1 cellular context compared by ENCODE assay signal in the genomic region with DNA sequence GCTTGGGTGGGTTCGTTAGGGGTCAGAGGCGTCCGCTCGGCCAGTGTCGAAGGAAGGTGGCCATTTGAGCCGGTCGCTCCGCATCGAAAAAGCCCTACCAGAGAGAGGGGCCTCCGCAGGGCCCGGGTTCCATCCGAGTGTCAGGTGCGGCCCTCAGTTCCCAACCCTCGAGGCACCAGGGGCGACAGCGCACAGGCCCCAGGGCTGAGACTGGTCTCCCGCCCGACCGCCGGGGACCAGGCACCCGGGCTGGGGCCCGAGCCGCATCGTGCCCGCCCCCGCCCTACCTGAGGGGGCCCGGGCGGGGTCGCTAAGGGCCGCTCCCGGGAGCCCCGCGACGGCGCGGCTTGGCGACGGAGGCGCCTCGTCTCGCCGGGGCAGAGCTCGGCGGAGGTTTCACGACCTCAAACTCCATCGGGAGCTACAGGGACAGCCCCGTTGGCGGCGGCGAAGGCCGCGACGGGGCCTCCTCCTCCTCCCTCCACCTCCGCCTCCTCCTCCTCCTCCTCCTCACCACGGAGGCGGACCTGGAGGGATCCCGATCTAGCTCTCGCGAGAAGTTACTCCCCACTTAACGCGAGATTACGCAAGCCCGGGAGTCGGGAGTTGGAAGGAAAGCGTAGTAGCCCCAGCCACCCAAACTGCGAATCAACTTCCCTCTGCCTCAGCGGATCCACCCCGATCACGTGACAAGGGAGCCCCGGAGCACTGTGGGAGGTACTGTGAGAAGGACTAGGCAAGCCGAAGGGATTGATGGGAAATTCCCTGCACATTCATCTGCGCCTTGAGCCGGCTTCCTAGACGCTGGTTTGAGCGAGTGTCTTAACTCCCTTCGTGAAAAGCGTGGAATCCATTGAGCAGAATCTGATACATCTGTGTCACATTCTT.
A peak's percentile ranks its signal among the peaks of the same experiment; 100 is the strongest.
TF ChIP-seq lines count a peak whose summit lies in the region.

A gene with protein sequence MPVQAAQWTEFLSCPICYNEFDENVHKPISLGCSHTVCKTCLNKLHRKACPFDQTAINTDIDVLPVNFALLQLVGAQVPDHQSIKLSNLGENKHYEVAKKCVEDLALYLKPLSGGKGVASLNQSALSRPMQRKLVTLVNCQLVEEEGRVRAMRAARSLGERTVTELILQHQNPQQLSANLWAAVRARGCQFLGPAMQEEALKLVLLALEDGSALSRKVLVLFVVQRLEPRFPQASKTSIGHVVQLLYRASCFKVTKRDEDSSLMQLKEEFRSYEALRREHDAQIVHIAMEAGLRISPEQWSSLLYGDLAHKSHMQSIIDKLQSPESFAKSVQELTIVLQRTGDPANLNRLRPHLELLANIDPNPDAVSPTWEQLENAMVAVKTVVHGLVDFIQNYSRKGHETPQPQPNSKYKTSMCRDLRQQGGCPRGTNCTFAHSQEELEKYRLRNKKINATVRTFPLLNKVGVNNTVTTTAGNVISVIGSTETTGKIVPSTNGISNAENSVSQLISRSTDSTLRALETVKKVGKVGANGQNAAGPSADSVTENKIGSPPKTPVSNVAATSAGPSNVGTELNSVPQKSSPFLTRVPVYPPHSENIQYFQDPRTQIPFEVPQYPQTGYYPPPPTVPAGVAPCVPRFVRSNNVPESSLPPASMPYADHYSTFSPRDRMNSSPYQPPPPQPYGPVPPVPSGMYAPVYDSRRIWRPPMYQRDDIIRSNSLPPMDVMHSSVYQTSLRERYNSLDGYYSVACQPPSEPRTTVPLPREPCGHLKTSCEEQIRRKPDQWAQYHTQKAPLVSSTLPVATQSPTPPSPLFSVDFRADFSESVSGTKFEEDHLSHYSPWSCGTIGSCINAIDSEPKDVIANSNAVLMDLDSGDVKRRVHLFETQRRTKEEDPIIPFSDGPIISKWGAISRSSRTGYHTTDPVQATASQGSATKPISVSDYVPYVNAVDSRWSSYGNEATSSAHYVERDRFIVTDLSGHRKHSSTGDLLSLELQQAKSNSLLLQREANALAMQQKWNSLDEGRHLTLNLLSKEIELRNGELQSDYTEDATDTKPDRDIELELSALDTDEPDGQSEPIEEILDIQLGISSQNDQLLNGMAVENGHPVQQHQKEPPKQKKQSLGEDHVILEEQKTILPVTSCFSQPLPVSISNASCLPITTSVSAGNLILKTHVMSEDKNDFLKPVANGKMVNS (minus strand): TSS at position 537 of the 888 bp plus-strand sequence. CDS start 7,850 bp downstream, outside the sequence.

TF ChIP-seq in K562, 482 proteins besides CTCF, POLR2A, EP300 and RAD21 (continued from another document and continues in another):
- TF ChIP-seq, protein P1, sequence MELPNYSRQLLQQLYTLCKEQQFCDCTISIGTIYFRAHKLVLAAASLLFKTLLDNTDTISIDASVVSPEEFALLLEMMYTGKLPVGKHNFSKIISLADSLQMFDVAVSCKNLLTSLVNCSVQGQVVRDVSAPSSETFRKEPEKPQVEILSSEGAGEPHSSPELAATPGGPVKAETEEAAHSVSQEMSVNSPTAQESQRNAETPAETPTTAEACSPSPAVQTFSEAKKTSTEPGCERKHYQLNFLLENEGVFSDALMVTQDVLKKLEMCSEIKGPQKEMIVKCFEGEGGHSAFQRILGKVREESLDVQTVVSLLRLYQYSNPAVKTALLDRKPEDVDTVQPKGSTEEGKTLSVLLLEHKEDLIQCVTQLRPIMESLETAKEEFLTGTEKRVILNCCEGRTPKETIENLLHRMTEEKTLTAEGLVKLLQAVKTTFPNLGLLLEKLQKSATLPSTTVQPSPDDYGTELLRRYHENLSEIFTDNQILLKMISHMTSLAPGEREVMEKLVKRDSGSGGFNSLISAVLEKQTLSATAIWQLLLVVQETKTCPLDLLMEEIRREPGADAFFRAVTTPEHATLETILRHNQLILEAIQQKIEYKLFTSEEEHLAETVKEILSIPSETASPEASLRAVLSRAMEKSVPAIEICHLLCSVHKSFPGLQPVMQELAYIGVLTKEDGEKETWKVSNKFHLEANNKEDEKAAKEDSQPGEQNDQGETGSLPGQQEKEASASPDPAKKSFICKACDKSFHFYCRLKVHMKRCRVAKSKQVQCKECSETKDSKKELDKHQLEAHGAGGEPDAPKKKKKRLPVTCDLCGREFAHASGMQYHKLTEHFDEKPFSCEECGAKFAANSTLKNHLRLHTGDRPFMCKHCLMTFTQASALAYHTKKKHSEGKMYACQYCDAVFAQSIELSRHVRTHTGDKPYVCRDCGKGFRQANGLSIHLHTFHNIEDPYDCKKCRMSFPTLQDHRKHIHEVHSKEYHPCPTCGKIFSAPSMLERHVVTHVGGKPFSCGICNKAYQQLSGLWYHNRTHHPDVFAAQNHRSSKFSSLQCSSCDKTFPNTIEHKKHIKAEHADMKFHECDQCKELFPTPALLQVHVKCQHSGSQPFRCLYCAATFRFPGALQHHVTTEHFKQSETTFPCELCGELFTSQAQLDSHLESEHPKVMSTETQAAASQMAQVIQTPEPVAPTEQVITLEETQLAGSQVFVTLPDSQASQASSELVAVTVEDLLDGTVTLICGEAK (IDR thresholded peaks at IDR 0.05), result peak; percentile 77
- TF ChIP-seq, protein P1 (CRISPR knock-in tag; IDR thresholded peaks at IDR 0.05), result no peak
- TF ChIP-seq DMBX1 (CRISPR knock-in tag; IDR thresholded peaks at IDR 0.05; ENCODE audit: borderline replicate concordance) (peak; percentile 30), MCM3 (IDR thresholded peaks at IDR 0.05) (no peak), PHF8 (IDR thresholded peaks at IDR 0.05; ENCODE audit: borderline replicate concordance, low read length) (peak; percentile 93; the same call in 1 of the 2 replicates), FOXK2 (conservative IDR thresholded peaks at IDR 0.05 in 1 of 2, IDR thresholded peaks at IDR 0.05 in 1 of 2; ENCODE audit: low read depth in 2 of 2) (peak in 1 of 2 experiments; percentile 93; a peak in 2 of 4 replicates), EZH2 (IDR thresholded peaks at IDR 0.05; ENCODE audit: borderline replicate concordance, low read depth, low read length) (no peak), ZNF24 (IDR thresholded peaks at IDR 0.05) (no peak), RBM14 (IDR thresholded peaks at IDR 0.05; ENCODE audit: borderline replicate concordance, insufficient read depth, low read depth, low read length) (no peak), ZNF12 (CRISPR knock-in tag; IDR thresholded peaks at IDR 0.05) (0 out of 2 replicates have a peak, but pooled peaks have one; percentile 21), RBM17 (IDR thresholded peaks at IDR 0.05; ENCODE audit: borderline replicate concordance, low read depth, low read length) (no peak), ETV1 (tag; conservative IDR thresholded peaks at IDR 0.05; ENCODE audit: low read depth) (no peak; the same call in 1 of the 2 replicates), TCF7L2 (IDR thresholded peaks at IDR 0.05; ENCODE audit: low read depth, low read length) (peak; percentile 83; the same call in 1 of the 2 replicates), CBX2 (IDR thresholded peaks at IDR 0.05; ENCODE audit: insufficient read depth, low read length, poor library complexity, severe bottlenecking) (no peak), RBM22 (IDR thresholded peaks at IDR 0.05; ENCODE audit: low read depth, low read length, poor library complexity, severe bottlenecking) (no peak), SIX5 (IDR thresholded peaks at IDR 0.05; ENCODE audit: borderline replicate concordance in 1 of 2, insufficient read depth in 1 of 2, low read depth in 1 of 2, low read length in 2 of 2) (peak; percentile 49 to 51; a peak in 3 of 4 replicates), HMG20A (CRISPR knock-in tag; conservative IDR thresholded peaks at IDR 0.05) (no peak), GTF2A2 (tag; IDR thresholded peaks at IDR 0.05) (no peak), ZNF507 (tag; conservative IDR thresholded peaks at IDR 0.05) (no peak)
- TF ChIP-seq, protein P2, sequence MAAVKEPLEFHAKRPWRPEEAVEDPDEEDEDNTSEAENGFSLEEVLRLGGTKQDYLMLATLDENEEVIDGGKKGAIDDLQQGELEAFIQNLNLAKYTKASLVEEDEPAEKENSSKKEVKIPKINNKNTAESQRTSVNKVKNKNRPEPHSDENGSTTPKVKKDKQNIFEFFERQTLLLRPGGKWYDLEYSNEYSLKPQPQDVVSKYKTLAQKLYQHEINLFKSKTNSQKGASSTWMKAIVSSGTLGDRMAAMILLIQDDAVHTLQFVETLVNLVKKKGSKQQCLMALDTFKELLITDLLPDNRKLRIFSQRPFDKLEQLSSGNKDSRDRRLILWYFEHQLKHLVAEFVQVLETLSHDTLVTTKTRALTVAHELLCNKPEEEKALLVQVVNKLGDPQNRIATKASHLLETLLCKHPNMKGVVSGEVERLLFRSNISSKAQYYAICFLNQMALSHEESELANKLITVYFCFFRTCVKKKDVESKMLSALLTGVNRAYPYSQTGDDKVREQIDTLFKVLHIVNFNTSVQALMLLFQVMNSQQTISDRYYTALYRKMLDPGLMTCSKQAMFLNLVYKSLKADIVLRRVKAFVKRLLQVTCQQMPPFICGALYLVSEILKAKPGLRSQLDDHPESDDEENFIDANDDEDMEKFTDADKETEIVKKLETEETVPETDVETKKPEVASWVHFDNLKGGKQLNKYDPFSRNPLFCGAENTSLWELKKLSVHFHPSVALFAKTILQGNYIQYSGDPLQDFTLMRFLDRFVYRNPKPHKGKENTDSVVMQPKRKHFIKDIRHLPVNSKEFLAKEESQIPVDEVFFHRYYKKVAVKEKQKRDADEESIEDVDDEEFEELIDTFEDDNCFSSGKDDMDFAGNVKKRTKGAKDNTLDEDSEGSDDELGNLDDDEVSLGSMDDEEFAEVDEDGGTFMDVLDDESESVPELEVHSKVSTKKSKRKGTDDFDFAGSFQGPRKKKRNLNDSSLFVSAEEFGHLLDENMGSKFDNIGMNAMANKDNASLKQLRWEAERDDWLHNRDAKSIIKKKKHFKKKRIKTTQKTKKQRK (IDR thresholded peaks at IDR 0.05; ENCODE audit: borderline replicate concordance, low read depth, low read length), result peak; percentile 30; the same call in 1 of the 2 replicates
- TF ChIP-seq, protein P3, sequence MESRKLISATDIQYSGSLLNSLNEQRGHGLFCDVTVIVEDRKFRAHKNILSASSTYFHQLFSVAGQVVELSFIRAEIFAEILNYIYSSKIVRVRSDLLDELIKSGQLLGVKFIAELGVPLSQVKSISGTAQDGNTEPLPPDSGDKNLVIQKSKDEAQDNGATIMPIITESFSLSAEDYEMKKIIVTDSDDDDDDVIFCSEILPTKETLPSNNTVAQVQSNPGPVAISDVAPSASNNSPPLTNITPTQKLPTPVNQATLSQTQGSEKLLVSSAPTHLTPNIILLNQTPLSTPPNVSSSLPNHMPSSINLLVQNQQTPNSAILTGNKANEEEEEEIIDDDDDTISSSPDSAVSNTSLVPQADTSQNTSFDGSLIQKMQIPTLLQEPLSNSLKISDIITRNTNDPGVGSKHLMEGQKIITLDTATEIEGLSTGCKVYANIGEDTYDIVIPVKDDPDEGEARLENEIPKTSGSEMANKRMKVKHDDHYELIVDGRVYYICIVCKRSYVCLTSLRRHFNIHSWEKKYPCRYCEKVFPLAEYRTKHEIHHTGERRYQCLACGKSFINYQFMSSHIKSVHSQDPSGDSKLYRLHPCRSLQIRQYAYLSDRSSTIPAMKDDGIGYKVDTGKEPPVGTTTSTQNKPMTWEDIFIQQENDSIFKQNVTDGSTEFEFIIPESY (CRISPR knock-in tag; IDR thresholded peaks at IDR 0.05), result no peak
- TF ChIP-seq, protein P4, sequence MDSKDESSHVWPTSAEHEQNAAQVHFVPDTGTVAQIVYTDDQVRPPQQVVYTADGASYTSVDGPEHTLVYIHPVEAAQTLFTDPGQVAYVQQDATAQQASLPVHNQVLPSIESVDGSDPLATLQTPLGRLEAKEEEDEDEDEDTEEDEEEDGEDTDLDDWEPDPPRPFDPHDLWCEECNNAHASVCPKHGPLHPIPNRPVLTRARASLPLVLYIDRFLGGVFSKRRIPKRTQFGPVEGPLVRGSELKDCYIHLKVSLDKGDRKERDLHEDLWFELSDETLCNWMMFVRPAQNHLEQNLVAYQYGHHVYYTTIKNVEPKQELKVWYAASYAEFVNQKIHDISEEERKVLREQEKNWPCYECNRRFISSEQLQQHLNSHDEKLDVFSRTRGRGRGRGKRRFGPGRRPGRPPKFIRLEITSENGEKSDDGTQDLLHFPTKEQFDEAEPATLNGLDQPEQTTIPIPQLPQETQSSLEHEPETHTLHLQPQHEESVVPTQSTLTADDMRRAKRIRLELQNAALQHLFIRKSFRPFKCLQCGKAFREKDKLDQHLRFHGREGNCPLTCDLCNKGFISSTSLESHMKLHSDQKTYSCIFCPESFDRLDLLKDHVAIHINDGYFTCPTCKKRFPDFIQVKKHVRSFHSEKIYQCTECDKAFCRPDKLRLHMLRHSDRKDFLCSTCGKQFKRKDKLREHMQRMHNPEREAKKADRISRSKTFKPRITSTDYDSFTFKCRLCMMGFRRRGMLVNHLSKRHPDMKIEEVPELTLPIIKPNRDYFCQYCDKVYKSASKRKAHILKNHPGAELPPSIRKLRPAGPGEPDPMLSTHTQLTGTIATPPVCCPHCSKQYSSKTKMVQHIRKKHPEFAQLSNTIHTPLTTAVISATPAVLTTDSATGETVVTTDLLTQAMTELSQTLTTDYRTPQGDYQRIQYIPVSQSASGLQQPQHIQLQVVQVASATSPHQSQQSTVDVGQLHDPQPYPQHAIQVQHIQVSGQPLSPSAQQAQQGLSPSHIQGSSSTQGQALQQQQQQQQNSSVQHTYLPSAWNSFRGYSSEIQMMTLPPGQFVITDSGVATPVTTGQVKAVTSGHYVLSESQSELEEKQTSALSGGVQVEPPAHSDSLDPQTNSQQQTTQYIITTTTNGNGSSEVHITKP (IDR thresholded peaks at IDR 0.05; ENCODE audit: partially characterized antibody), result peak; percentile 36
- TF ChIP-seq, protein P5, sequence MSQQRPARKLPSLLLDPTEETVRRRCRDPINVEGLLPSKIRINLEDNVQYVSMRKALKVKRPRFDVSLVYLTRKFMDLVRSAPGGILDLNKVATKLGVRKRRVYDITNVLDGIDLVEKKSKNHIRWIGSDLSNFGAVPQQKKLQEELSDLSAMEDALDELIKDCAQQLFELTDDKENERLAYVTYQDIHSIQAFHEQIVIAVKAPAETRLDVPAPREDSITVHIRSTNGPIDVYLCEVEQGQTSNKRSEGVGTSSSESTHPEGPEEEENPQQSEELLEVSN (IDR thresholded peaks at IDR 0.05; ENCODE audit: borderline replicate concordance in 1 of 2, extremely low read depth in 1 of 2, insufficient read depth in 1 of 2, insufficient read length in 1 of 2, low read depth in 1 of 2, low read length in 1 of 2, poor library complexity in 1 of 2, severe bottlenecking in 1 of 2), result peak; percentile 33 to 71
